In genomic region chr2:168211664-168212163, GRCh38 we compare ENCODE assay signal across 8 cellular contexts. TPM values are rescaled to one million over a fixed set of nuclear protein-coding genes. Genes with fewer than 3 reads are reported as not detected.
DNase-seq lines count a peak whose midpoint lies in the region; ATAC-seq lines count a peak whose summit lies in the region.

No MANE protein-coding gene starts in this region.

- peak overlapping the region; percentile 51; the same call in 1 of the 2 replicates for H3K27ac ChIP-seq in SJSA1

- no peaks in the 10 kb centered on the region for H3K9me3 ChIP-seq in SJSA1 (replicated peaks)

- ATAC-seq in GM21367 (IDR thresholded peaks at IDR 0.05; ENCODE audit: unreplicated experiment) (peak; percentile 81), GM19395 (IDR thresholded peaks at IDR 0.05; ENCODE audit: unreplicated experiment) (no peak), GM18867 (IDR thresholded peaks at IDR 0.05; ENCODE audit: unreplicated experiment) (no peak), HG02623 (IDR thresholded peaks at IDR 0.05; ENCODE audit: unreplicated experiment) (no peak)

- H3K4me1 ChIP-seq in SJSA1 (replicated peaks) = peaks cover 30% of the 10 kb centered on the region

- in situ Hi-C loops in ACHN (cut with HindIII; ENCODE audit: low pct_ligation_motif_present, low pct_unique_long_range_greater_than_20kb, low sequenced_read_pairs) = no loop called here

- 0 out of 2 replicates have a peak, but pooled peaks cover 3% of the 10 kb centered on the region for H3K36me3 ChIP-seq in SJSA1

- DNase-seq in ACHN (peak; percentile 16), SJSA1 (ENCODE audit: low read depth in 1 of 2, low spot score in 2 of 2) (no peak), kidney tubule cell (ENCODE audit: low spot score) (peak; percentile 62), COR-L47 (lab: John Stamatoyannopoulos, UW) (no peak)

- no peaks in the 10 kb centered on the region for H3K27me3 ChIP-seq in SJSA1 (replicated peaks)

- no peak overlapping the region for H3K4me3 ChIP-seq in SJSA1

RNA-seq across cellular contexts. Expression of gene STK39, which starts 35.7 kb away (rescaled TPM):
- total RNA-seq in SJSA1 (2014; rRNA removed; shearing (Covaris generic)) = 16.9 and 18.3 TPM in 2 replicates

Comparison
In these comparisons a context has a peak if more than half of its experiments do, and no peak if none do; other contexts are left out.
1. DNase-seq: peak in ACHN (single experiment) and kidney tubule cell (single experiment); none in SJSA1 (0 of 2) and COR-L47 (single experiment).